ENCODE assay signal across 9 cellular contexts in the genomic region with DNA sequence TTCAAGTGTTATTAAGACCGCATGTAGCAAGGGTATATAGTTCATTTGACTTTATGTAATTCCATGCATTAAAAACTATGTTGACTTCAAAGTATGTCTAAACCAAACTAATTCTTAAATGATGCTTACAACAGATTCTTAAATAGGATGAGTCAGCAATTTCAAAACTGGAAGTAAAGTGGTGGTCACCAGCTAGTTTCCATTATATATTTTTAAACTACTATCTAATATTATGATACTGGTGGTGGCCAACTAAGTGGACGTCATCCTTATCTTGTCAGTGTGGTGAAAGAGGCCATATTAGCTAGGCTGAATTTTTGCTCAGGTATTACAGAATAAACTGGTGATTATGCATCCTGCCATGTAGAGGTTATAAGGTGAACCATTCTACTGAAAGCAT. TPM values are rescaled to one million over a fixed set of nuclear protein-coding genes. Genes with fewer than 3 reads are reported as not detected.
DNase-seq lines count a peak whose midpoint lies in the region; ATAC-seq and TF ChIP-seq lines count a peak whose summit lies in the region.
"Had no signal": no experiment of that assay in that cellular context is flagged by ENCODE, and none has a peak within 500 bp of the region (broad histone marks: within the 10 kb centered on the region; RNA-seq: fewer than 3 reads in every experiment).

No MANE protein-coding gene starts in this region.

- H3K27ac ChIP-seq in breast epithelium = no peak overlapping the region
- H3K27ac ChIP-seq in ovary = no peak overlapping the region
- H3K27ac ChIP-seq in substantia nigra (ENCODE audit: low read depth, low read length, poor library complexity, severe bottlenecking) = no peak overlapping the region

- peak; percentile 23 for ATAC-seq in HG03159 (IDR thresholded peaks at IDR 0.05; ENCODE audit: unreplicated experiment)

- WGBS in ovary, 3 donors = 57 to 66% (median 64%) methylated on average over 2 of the region's 2 CpGs

- no peak for TF ChIP-seq POLR2A in breast epithelium (IDR thresholded peaks at IDR 0.05)
- TF ChIP-seq POLR2A in ovary (IDR thresholded peaks at IDR 0.05) = no peak

- no peaks in the 10 kb centered on the region for H3K4me1 ChIP-seq in breast epithelium
- no peaks in the 10 kb centered on the region for H3K4me1 ChIP-seq in ovary (ENCODE audit: insufficient read depth)

- DNase-seq in GM10266 (ENCODE audit: extremely low spot score) = peak; percentile 35
- DNase-seq in breast epithelium (ENCODE audit: low spot score in 2 of 2) = no peak
- DNase-seq in ovary = no peak
- no peak for DNase-seq in substantia nigra (lab: John Stamatoyannopoulos, UW)
- DNase-seq in OCI-M2 (lab: John Stamatoyannopoulos, UW; ENCODE audit: unreplicated experiment) = no peak
- DNase-seq in stimulated activated CD4-positive, alpha-beta T cell treated with anti-CD3 and anti-CD28 coated beads, Interleukin-4, amount 100 ng/mL, for 24 hours = no peak
- no peak for DNase-seq in RKO (ENCODE audit: low spot score)
- DNase-seq: H7 had no signal

- H3K4me3 ChIP-seq in breast epithelium (peak overlapping the region; percentile 86 to 94 (median 92)), ovary (peak overlapping the region; percentile 89)

- TF ChIP-seq CTCF in GM10266 (IDR thresholded peaks at IDR 0.05; ENCODE audit: control insufficient read depth, insufficient read depth, low read depth, missing control alignments) (no peak), breast epithelium (IDR thresholded peaks at IDR 0.05) (no peak), ovary (IDR thresholded peaks at IDR 0.05) (no peak)

- no peak for TF ChIP-seq EP300 in ovary (IDR thresholded peaks at IDR 0.05)

- intact Hi-C loops in breast epithelium (cut with DNase I; ENCODE audit: low total_unique reads) = no loop called here
- intact Hi-C loops in ovary (cut with DNase I) = no loop called here

- H3K36me3 ChIP-seq in breast epithelium = no peaks in the 10 kb centered on the region
- H3K36me3 ChIP-seq in ovary = no peaks in the 10 kb centered on the region

- H3K9me3 ChIP-seq in breast epithelium = no peaks in the 10 kb centered on the region
- H3K9me3 ChIP-seq in ovary = no peaks in the 10 kb centered on the region

- no peaks in the 10 kb centered on the region for H3K27me3 ChIP-seq in breast epithelium
- H3K27me3 ChIP-seq in ovary = no peaks in the 10 kb centered on the region

RNA-seq across cellular contexts. Expression of a gene that starts 1.2 kb away (rescaled TPM):
- total RNA-seq in breast epithelium (1 to 10 TPM; 4.0 to 5.6 (median 5.1) TPM), ovary (10 to 100 TPM in 1 of 7 donors, 1 to 10 TPM in 3, under 1 TPM in 3; 0.73 to 12.9 (median 1.1) TPM)
- 1 to 10 TPM in 1 of 2 donors, under 1 TPM in 1; 0.92 to 2.6 TPM for polyA plus RNA-seq in ovary
